In the genomic region with DNA sequence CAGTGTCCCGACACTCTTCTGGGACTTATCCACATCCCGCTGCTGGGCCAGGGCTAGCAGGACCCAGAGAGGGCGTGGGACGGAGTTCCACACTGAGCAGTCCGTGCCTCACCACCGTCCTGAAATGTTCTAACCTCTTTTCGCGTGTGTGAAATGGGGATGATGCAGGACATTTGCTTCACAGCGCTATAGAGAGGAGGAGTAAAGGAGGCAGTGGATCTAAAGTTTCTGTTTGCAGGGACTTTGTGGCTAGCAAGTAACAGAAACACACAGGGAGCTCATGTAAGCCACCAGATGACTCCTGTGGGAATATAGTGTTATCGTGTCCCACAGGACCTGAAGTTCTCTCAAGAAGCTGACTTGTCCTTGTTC, we compare ENCODE assay signal across 8 cellular contexts. TPM values are rescaled to one million over a fixed set of nuclear protein-coding genes. Genes with fewer than 3 reads are reported as not detected.
DNase-seq lines count a peak whose midpoint lies in the region; ATAC-seq and TF ChIP-seq lines count a peak whose summit lies in the region.

No MANE protein-coding gene starts in this region.

- CTCF ChIA-PET in PC-9 (lab: Charles Lee) = interaction anchor here (0.7 to 1.4 kb wide), 2 partner anchors 10 to 40 kb away, joined by 3 to 4 read pairs; no protein-coding TSS in a partner anchor

- H3K79me2 ChIP-seq in PC-9 (ENCODE audit: low read depth) = peaks cover 33% of the 10 kb centered on the region

- peaks cover 4% of the 10 kb centered on the region; the same call in 1 of the 2 replicates for H3F3A ChIP-seq in PC-9 (ENCODE audit: insufficient read depth, low read depth)

- TF ChIP-seq CTCF in PC-9 (conservative IDR thresholded peaks at IDR 0.05) = no peak

- H2AFZ ChIP-seq in PC-9 = peak overlapping the region; percentile 99

- no peak for DNase-seq in PC-9
- no peak for DNase-seq in effector CD8-positive, alpha-beta T cell (lab: John Stamatoyannopoulos, UW)

- POLR2A ChIA-PET in PC-9 (lab: Charles Lee; ENCODE audit: unreplicated experiment) = interaction anchor here (0.6 kb wide), 3 partner anchors 23 to 48 kb away, joined by 3 to 6 read pairs (median 4); no protein-coding TSS in a partner anchor

- H3K9me3 ChIP-seq in PC-9 (ENCODE audit: insufficient read depth, low read depth) (no peaks in the 10 kb centered on the region), endocrine pancreas (ENCODE audit: control insufficient read depth, low read length) (no peaks in the 10 kb centered on the region), muscle layer of duodenum (ENCODE audit: control insufficient read depth in 1 of 2, low read length in 2 of 2) (no peaks in the 10 kb centered on the region)

- no peaks in the 10 kb centered on the region for H4K20me1 ChIP-seq in PC-9 (ENCODE audit: insufficient read depth)

- H3K4me3 ChIP-seq in PC-9 = peak overlapping the region; percentile 77
- peak overlapping the region; percentile 89 for H3K4me3 ChIP-seq in endocrine pancreas (ENCODE audit: control insufficient read depth, insufficient read depth, low read length)
- peak overlapping the region; percentile 80 to 98 for H3K4me3 ChIP-seq in muscle layer of duodenum (ENCODE audit: low read depth in 1 of 2, low read length in 2 of 2)

- no TSS peak for BruUV-seq in PC-9 (replicated peaks; lab: Mats Ljungman, UMichigan)

- H3K9me2 ChIP-seq in PC-9 (ENCODE audit: insufficient read depth) = no peaks in the 10 kb centered on the region

- peak overlapping the region; percentile 92 for H3K9ac ChIP-seq in endocrine pancreas (ENCODE audit: control insufficient read depth, insufficient read depth, low read length)

- H3K27ac ChIP-seq in PC-9 (0 out of 2 replicates have a peak overlapping the region, but pooled peaks have one; percentile 20), muscle layer of duodenum (ENCODE audit: low read length) (peak overlapping the region; percentile 56)

- ATAC-seq in GM18909 (IDR thresholded peaks at IDR 0.05; ENCODE audit: poor library complexity, unreplicated experiment) = peak; percentile 20
- ATAC-seq in HG03342 (IDR thresholded peaks at IDR 0.05; ENCODE audit: unreplicated experiment) = no peak
- no peak for ATAC-seq in HG02938 (IDR thresholded peaks at IDR 0.05; ENCODE audit: unreplicated experiment)
- no peak for ATAC-seq in HG03520 (IDR thresholded peaks at IDR 0.05; ENCODE audit: unreplicated experiment)

- intact Hi-C loops in PC-9 (cut with micrococcal nuclease; ENCODE audit: unreplicated experiment) = loop anchor here (10.0 kb wide), 1 partner anchor 155 kb away; no protein-coding TSS in a partner anchor

- H3K4me2 ChIP-seq in PC-9 = peak overlapping the region; percentile 91

- peaks cover 4% of the 10 kb centered on the region; the same call in 1 of the 2 replicates for H3K4me1 ChIP-seq in PC-9 (replicated peaks; ENCODE audit: insufficient read depth)
- H3K4me1 ChIP-seq in endocrine pancreas (ENCODE audit: control insufficient read depth, insufficient read depth, low read length) = no peaks in the 10 kb centered on the region
- peaks cover 0 to 18% of the 10 kb centered on the region in 2 donors for H3K4me1 ChIP-seq in muscle layer of duodenum (ENCODE audit: control insufficient read depth in 1 of 2, insufficient read depth in 2 of 2, low read length in 2 of 2)

- H3K36me3 ChIP-seq in PC-9 (ENCODE audit: low read depth) = no peaks in the 10 kb centered on the region
- H3K36me3 ChIP-seq in endocrine pancreas (ENCODE audit: control insufficient read depth, insufficient read depth, low read length) = no peaks in the 10 kb centered on the region
- peaks cover 0 to 13% of the 10 kb centered on the region in 2 donors for H3K36me3 ChIP-seq in muscle layer of duodenum (ENCODE audit: control insufficient read depth in 1 of 2, insufficient read depth in 2 of 2, low read length in 2 of 2)

- no peaks in the 10 kb centered on the region for H3K27me3 ChIP-seq in PC-9 (ENCODE audit: insufficient read depth, low read depth)
- H3K27me3 ChIP-seq in endocrine pancreas (ENCODE audit: control insufficient read depth, insufficient read depth, low read length) = no peaks in the 10 kb centered on the region
- no peaks in the 10 kb centered on the region for H3K27me3 ChIP-seq in muscle layer of duodenum (ENCODE audit: low read depth, low read length)

RNA-seq across cellular contexts. Expression of a gene that starts 0.6 kb away (rescaled TPM):
- 69.2 and 93.5 TPM in 2 replicates for total RNA-seq in PC-9 (2021)

RNA-seq across cellular contexts. Expression of a gene that starts 5.5 kb away (rescaled TPM):
- total RNA-seq in PC-9 (2021) = 70.4 and 87.6 TPM in 2 replicates

RNA-seq across cellular contexts. Expression of a gene that starts 29.1 kb away (rescaled TPM):
- total RNA-seq in PC-9 (2021) = 46.1 and 57.8 TPM in 2 replicates

RNA-seq across cellular contexts. Expression of a gene that starts 36.6 kb away (rescaled TPM):
- 10.4 and 17.6 TPM in 2 replicates for total RNA-seq in PC-9 (2021)

RNA-seq across cellular contexts. Expression of a gene that starts 50.3 kb away (rescaled TPM):
- total RNA-seq in PC-9 (2021) = 11.6 and 16.2 TPM in 2 replicates
